ENCODE assay signal across 9 cellular contexts in genomic region chr22:20624161-20624616, GRCh38.
DNase-seq lines count a peak whose midpoint lies in the region; ATAC-seq and TF ChIP-seq lines count a peak whose summit lies in the region.
"Had no signal": no experiment of that assay in that cellular context is flagged by ENCODE, and none has a peak within 500 bp of the region (broad histone marks: within the 10 kb centered on the region; RNA-seq: fewer than 3 reads in every experiment).

No MANE protein-coding gene starts in this region.

- no peaks in the 10 kb centered on the region for H3K36me3 ChIP-seq in GM23248 (ENCODE audit: low read depth)
- H3K36me3 ChIP-seq in OCI-LY3 (replicated peaks; ENCODE audit: low read depth, low read length) = no peaks in the 10 kb centered on the region

- no peaks in the 10 kb centered on the region for H3K9me3 ChIP-seq in GM23248 (ENCODE audit: low read depth)
- H3K9me3 ChIP-seq in OCI-LY3 (ENCODE audit: insufficient read depth, low read length) = no peaks in the 10 kb centered on the region

- H3K27ac ChIP-seq in GM23248 (no peak overlapping the region), OCI-LY3 (ENCODE audit: low read length) (no peak overlapping the region)

- H3K4me2 ChIP-seq in GM23248 (ENCODE audit: unreplicated experiment) = no peak overlapping the region
- peak overlapping the region; percentile 33 for H3K4me2 ChIP-seq in OCI-LY3 (ENCODE audit: low read length)

- in situ Hi-C loops in GM23248 (cut with MboI) = loop anchor here (10.0 kb wide), 1 partner anchor 59 kb away; no protein-coding TSS in a partner anchor

- DNase-seq in GM23248 (peak; percentile 50), cardiac septum (ENCODE audit: low spot score) (no peak), inferior parietal cortex (ENCODE audit: extremely low spot score) (no peak), NCI-H2196 treated with DMSO at 0.1 percent for 48 hours (lab: John Stamatoyannopoulos, UW; ENCODE audit: unreplicated experiment) (no peak), activated gamma-delta T cell (lab: John Stamatoyannopoulos, UW) (no peak)
- peak; percentile 7 for DNase-seq in stimulated activated CD4-positive, alpha-beta T cell treated with anti-CD3 and anti-CD28 coated beads, Interleukin-12 subunit alpha, Interleukin-12 subunit beta, amount 100 ng/mL, for 4 hours
- DNase-seq: NCI-H1417 had no signal

- H3K79me2 ChIP-seq in GM23248 (ENCODE audit: insufficient read depth) (no peaks in the 10 kb centered on the region), OCI-LY3 (ENCODE audit: low read length) (no peaks in the 10 kb centered on the region)

- no peak for TF ChIP-seq CTCF in OCI-LY3 (IDR thresholded peaks at IDR 0.05; ENCODE audit: low read depth, low read length)

- H3K4me1 ChIP-seq in GM23248 (ENCODE audit: insufficient read depth) = no peaks in the 10 kb centered on the region
- H3K4me1 ChIP-seq in OCI-LY3 (ENCODE audit: low read length) = peaks cover 29% of the 10 kb centered on the region

- H3K27me3 ChIP-seq in GM23248 (replicated peaks; ENCODE audit: insufficient read depth) (peaks cover 32% of the 10 kb centered on the region), OCI-LY3 (ENCODE audit: low read depth, low read length) (peaks cover 82% of the 10 kb centered on the region)

- no peaks in the 10 kb centered on the region for H3F3A ChIP-seq in GM23248 (ENCODE audit: insufficient read depth)

- ATAC-seq in GM18867 (IDR thresholded peaks at IDR 0.05; ENCODE audit: unreplicated experiment) = peak; percentile 74

- no peaks in the 10 kb centered on the region for H3K9me2 ChIP-seq in GM23248 (ENCODE audit: insufficient read depth)

- intact Hi-C loops in cardiac septum (cut with DNase I) = no loop called here

- H2AFZ ChIP-seq in GM23248 (no peak overlapping the region), OCI-LY3 (ENCODE audit: low read depth, low read length) (no peak overlapping the region)

- H3K4me3 ChIP-seq in GM23248 (no peak overlapping the region), OCI-LY3 (ENCODE audit: low read length) (no peak overlapping the region)

- H3K9ac ChIP-seq in GM23248 = no peak overlapping the region
- H3K9ac ChIP-seq in OCI-LY3 (ENCODE audit: low read length) = no peak overlapping the region

- H4K20me1 ChIP-seq in GM23248 (ENCODE audit: insufficient read depth) = no peaks in the 10 kb centered on the region
- H4K20me1 ChIP-seq in OCI-LY3 (ENCODE audit: insufficient read depth, low read length) = peaks cover 56% of the 10 kb centered on the region

- 63 to 65% methylated on average over 5 of the region's 5 CpGs for WGBS in GM23248 (ENCODE audit: low coverage in 1 of 2, low lambda C conversion rate in 2 of 2, missing lambda C conversion rate in 2 of 2), 2 experiments

Comparison
In these comparisons a context has a peak if more than half of its experiments do, and no peak if none do; other contexts are left out.
1. DNase-seq: peak in GM23248 (single experiment) and stimulated activated CD4-positive, alpha-beta T cell treated with anti-CD3 and anti-CD28 coated beads, Interleukin-12 subunit alpha, Interleukin-12 subunit beta, amount 100 ng/mL, for 4 hours (single experiment); none in cardiac septum (single experiment), inferior parietal cortex (single experiment), NCI-H2196 treated with DMSO at 0.1 percent for 48 hours (single experiment) and activated gamma-delta T cell (single experiment).